In genomic region chr7:92930404-92930803, GRCh38 we compare ENCODE assay signal across 28 cellular contexts.
DNase-seq lines count a peak whose midpoint lies in the region; ATAC-seq, FAIRE-seq and TF ChIP-seq lines count a peak whose summit lies in the region.
"Had no signal": no experiment of that assay in that cellular context is flagged by ENCODE, and none has a peak within 500 bp of the region (broad histone marks: within the 10 kb centered on the region; RNA-seq: fewer than 3 reads in every experiment).

No MANE protein-coding gene starts in this region.

- H3K36me3 ChIP-seq in K562 (ENCODE audit: control insufficient read depth, insufficient read depth, low read length): no peaks in the 10 kb centered on the region
- H3K36me3 ChIP-seq: BE2C, BLaER1 had no signal

- no peak for TF ChIP-seq CTCF in K562 (IDR thresholded peaks at IDR 0.05 in 2 of 3, conservative IDR thresholded peaks at IDR 0.05 in 1 of 3; ENCODE audit: insufficient read depth in 2 of 3, low read depth in 1 of 3, low read length in 3 of 3)

- POLR2A ChIA-PET in K562 (lab: Yijun Ruan, JAX): no interaction called here

- no peaks in the 10 kb centered on the region for H3K79me2 ChIP-seq in K562 (ENCODE audit: control insufficient read depth, insufficient read depth, low read length)

- H3K4me3 ChIP-seq in K562: no peak overlapping the region
- H3K4me3 ChIP-seq: A549; BLaER1; BLaER1 treated with 17β-estradiol and CSF1 and Interleukin-3, amounts not matched to agents 10 nM and 100 nM had no signal

- DNase-seq in K562 (ENCODE audit: extremely low read depth in 1 of 4, low spot score in 3 of 4): no peak
- no peak for DNase-seq in OCI-M1 (lab: John Stamatoyannopoulos, UW)
- DNase-seq: 8988T; ACHN; AML-193; BE2C; C1 segment of cervical spinal cord; Caco-2; Calu3; CD4-positive, alpha-beta memory T cell; CD4-positive, alpha-beta T cell; CD4-positive, CD25-positive, alpha-beta regulatory T cell; CD8-positive, alpha-beta memory T cell; CD8-positive, alpha-beta T cell; COR-L47; DMS 273 treated with DMSO at 0.1 percent for 48 hours; DMS153; DMS53; DMS79; DMS79 treated with DMSO at 0.1 percent for 48 hours; DND-41; EL had no signal

- CTCF ChIA-PET in K562 (lab: Yijun Ruan, JAX; ENCODE audit: low intra/inter-chr PET ratio): no interaction called here

- no peak for TF ChIP-seq RAD21 in K562 (CRISPR knock-in tag; conservative IDR thresholded peaks at IDR 0.05 in 1 of 2, IDR thresholded peaks at IDR 0.05 in 1 of 2)

- no peak for TF ChIP-seq EP300 in K562 (IDR thresholded peaks at IDR 0.05; ENCODE audit: low read length)

- peaks cover 14% of the 10 kb centered on the region for H3K9me3 ChIP-seq in K562 (replicated peaks; ENCODE audit: control insufficient read depth, insufficient read depth, low read depth, low read length)
- H3K9me3 ChIP-seq: BE2C had no signal

- no peak overlapping the region for H3K4me2 ChIP-seq in K562 (ENCODE audit: insufficient read depth, low read length)
- H3K4me2 ChIP-seq: A549; BLaER1; BLaER1 treated with 17β-estradiol and CSF1 and Interleukin-3, amounts not matched to agents 10 nM and 100 nM had no signal

- no peak overlapping the region for H3K9ac ChIP-seq in K562 (ENCODE audit: insufficient read depth in 1 of 2, low read depth in 2 of 2, low read length in 2 of 2)
- H3K9ac ChIP-seq: BLaER1; BLaER1 treated with 17β-estradiol and CSF1 and Interleukin-3, amounts not matched to agents 10 nM and 100 nM had no signal

- no peak for ATAC-seq in K562
- ATAC-seq: A549; CD8-positive, alpha-beta T cell had no signal

- intact Hi-C loops in K562 (cut with micrococcal nuclease): no loop called here

- WGBS in K562 (ENCODE audit: insufficient coverage, low coverage, missing lambda C conversion rate): 6% methylated on average over 1 of the region's 1 CpG

- no TSS peak for BruUV-seq in K562 (replicated peaks; lab: Mats Ljungman, UMichigan)

- in situ Hi-C loops in K562 (cut with MboI): no loop called here

- no peak overlapping the region for H2AFZ ChIP-seq in K562 (ENCODE audit: low read depth, low read length)

- FAIRE-seq in K562 (lab: Jason Lieb, UNC): no peak
- FAIRE-seq: A549, D721Med had no signal

- H4K20me1 ChIP-seq in K562 (replicated peaks; ENCODE audit: control insufficient read depth, insufficient read depth, low read length): no peaks in the 10 kb centered on the region
- H4K20me1 ChIP-seq: BLaER1; BLaER1 treated with 17β-estradiol and CSF1 and Interleukin-3, amounts not matched to agents 10 nM and 100 nM had no signal

- H3K9me1 ChIP-seq in K562 (ENCODE audit: control insufficient read depth, insufficient read depth, low read length): no peaks in the 10 kb centered on the region

- H3K27me3 ChIP-seq in K562 (ENCODE audit: control insufficient read depth in 2 of 2, insufficient read depth in 2 of 2, low read length in 2 of 2): no peaks in the 10 kb centered on the region
- H3K27me3 ChIP-seq: BLaER1; BLaER1 treated with 17β-estradiol and CSF1 and Interleukin-3, amounts not matched to agents 10 nM and 100 nM had no signal

- TF ChIP-seq POLR2A in K562 (conservative IDR thresholded peaks at IDR 0.05): no peak

- H3K4me1 ChIP-seq in K562 (replicated peaks in 1 of 2; ENCODE audit: control insufficient read depth in 2 of 2, insufficient read depth in 2 of 2, low read length in 2 of 2): no peaks in the 10 kb centered on the region
- H3K4me1 ChIP-seq: A549, BE2C had no signal

- H3K27ac ChIP-seq in K562 (ENCODE audit: extremely low read depth, low read depth, low read length): no peak overlapping the region
- H3K27ac ChIP-seq: 22Rv1; A549; BLaER1; BLaER1 treated with 17β-estradiol and CSF1 and Interleukin-3, amounts not matched to agents 10 nM and 100 nM; C4-2B had no signal

TF ChIP-seq in K562, 482 proteins besides CTCF, POLR2A, EP300 and RAD21:
- TF ChIP-seq ZNF407 (IDR thresholded peaks at IDR 0.05; ENCODE audit: low read depth) (no peak), ZNF280A (IDR thresholded peaks at IDR 0.05; ENCODE audit: low read depth, partially characterized antibody) (peak; percentile 65), TRIM28 (IDR thresholded peaks at IDR 0.05) (peak; percentile 64; the same call in 1 of the 2 replicates), ZEB2 (IDR thresholded peaks at IDR 0.05) (0 out of 2 replicates have a peak, but pooled peaks have one; percentile 24), CHD1 (IDR thresholded peaks at IDR 0.05; ENCODE audit: low read length) (no peak), HDAC8 (tag; IDR thresholded peaks at IDR 0.05) (no peak), TRIM24 (IDR thresholded peaks at IDR 0.05) (peak in 1 of 2 experiments; percentile 53; a peak in 1 of 4 replicates), RBM15 (IDR thresholded peaks at IDR 0.05; ENCODE audit: insufficient read depth, low read length) (no peak), HLTF (IDR thresholded peaks at IDR 0.05) (peak; percentile 59; the same call in 1 of the 2 replicates)
